In the genomic region with DNA sequence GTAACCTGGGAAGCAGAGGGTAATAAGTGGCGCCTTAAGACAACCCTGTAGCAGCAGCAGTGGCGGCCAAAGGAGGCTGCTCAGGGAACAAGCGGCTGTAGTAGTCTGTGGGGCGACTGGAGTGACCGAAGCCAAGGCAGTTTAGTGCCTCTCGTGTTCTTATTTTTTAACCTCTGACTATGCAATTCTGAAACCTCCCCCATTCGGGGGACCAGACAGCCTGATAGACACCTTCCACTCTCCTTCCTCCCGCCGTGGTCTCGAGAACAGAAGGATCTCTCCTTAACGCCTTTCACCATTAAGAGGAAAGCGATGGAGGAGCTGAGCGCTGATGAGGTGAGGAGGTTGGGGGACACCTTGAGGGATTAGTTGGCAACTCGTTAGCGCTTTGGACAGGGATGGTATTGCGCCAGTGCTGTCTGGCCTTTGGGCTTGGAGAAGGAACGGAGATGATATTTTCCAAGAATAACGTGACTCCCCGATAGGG, we compare ENCODE assay signal across 8 cellular contexts. TPM values are rescaled to one million over a fixed set of nuclear protein-coding genes. Genes with fewer than 3 reads are reported as not detected.
DNase-seq lines count a peak whose midpoint lies in the region; ATAC-seq and TF ChIP-seq lines count a peak whose summit lies in the region.

No MANE protein-coding gene starts in this region.

- DNase-seq in NOMO-1 treated with DMSO at 0.1 percent for 48 hours (lab: John Stamatoyannopoulos, UW; ENCODE audit: unreplicated experiment) (peak; percentile 38), NOMO-1 treated with dmso at 0.1 percent for 144 hours (lab: John Stamatoyannopoulos, UW; ENCODE audit: unreplicated experiment) (no peak), M059J (ENCODE audit: low read depth) (peak; percentile 73), heart right ventricle (peak in 1 of 2 donors; percentile 8), posterior vena cava (ENCODE audit: low spot score) (peak; percentile 83)
- DNase-seq in activated T-cell treated with anti-CD3 and anti-CD28 coated beads, Interleukin-2, amount 50 U/mL, for 4 hours, result no peak

- peak overlapping the region; percentile 87 to 100 (median 98) for H3K4me3 ChIP-seq in heart right ventricle

- H3K27me3 ChIP-seq in heart right ventricle, result no peaks in the 10 kb centered on the region

- peaks cover 22% of the 10 kb centered on the region for H3K4me1 Mint-ChIP-seq in activated T-cell treated with anti-CD3 and anti-CD28 coated beads, Interleukin-2, amount 50 U/mL, for 4 hours (ENCODE audit: low read depth)

- peaks cover 0 to 29% (median 12%) of the 10 kb centered on the region in 9 donors for H3K36me3 ChIP-seq in heart right ventricle

- intact Hi-C loops in heart right ventricle (cut with DNase I) (loop anchor here in 8 of 10 donors (2.0 to 10.0 kb wide), 8 partner anchors 71 to 179 kb away; a partner anchor contains a TSS), posterior vena cava (cut with DNase I) (no loop called here)

- H3K27ac ChIP-seq in heart right ventricle, result peak overlapping the region; percentile 85 to 98 (median 95)

- H3K4me1 ChIP-seq in heart right ventricle, result peaks cover 0 to 47% (median 28%) of the 10 kb centered on the region in 9 donors

- no peaks in the 10 kb centered on the region for H3K9me3 Mint-ChIP-seq in activated T-cell treated with anti-CD3 and anti-CD28 coated beads, Interleukin-2, amount 50 U/mL, for 4 hours

- ATAC-seq in GM21723 (IDR thresholded peaks at IDR 0.05; ENCODE audit: unreplicated experiment) (peak; percentile 27), heart right ventricle (peak; percentile 6 to 56 (median 41)), HG03460 (IDR thresholded peaks at IDR 0.05; ENCODE audit: unreplicated experiment) (no peak)
- ATAC-seq in activated T-cell treated with anti-CD3 and anti-CD28 coated beads, Interleukin-2, amount 50 U/mL, for 4 hours, result peak; percentile 29 to 30

- H3K36me3 Mint-ChIP-seq in activated T-cell treated with anti-CD3 and anti-CD28 coated beads, Interleukin-2, amount 50 U/mL, for 4 hours (ENCODE audit: insufficient read depth), result peaks cover 5% of the 10 kb centered on the region

- no peaks in the 10 kb centered on the region for H3K9me3 ChIP-seq in heart right ventricle

- H3K4me3 Mint-ChIP-seq in activated T-cell treated with anti-CD3 and anti-CD28 coated beads, Interleukin-2, amount 50 U/mL, for 4 hours, result peak overlapping the region; percentile 97

- WGBS in heart right ventricle, 2 donors, result 0% methylated on average over 19 of the region's 19 CpGs

- TF ChIP-seq CTCF in heart right ventricle (IDR thresholded peaks at IDR 0.05), result no peak

- no peaks in the 10 kb centered on the region for H3K27me3 Mint-ChIP-seq in activated T-cell treated with anti-CD3 and anti-CD28 coated beads, Interleukin-2, amount 50 U/mL, for 4 hours (ENCODE audit: low read depth)

RNA-seq across cellular contexts. Expression of a gene that starts 0.6 kb away (rescaled TPM):
- total RNA-seq in M059J (2014; rRNA removed; shearing (Covaris generic)), result 24.4 and 27.2 TPM in 2 replicates
- total RNA-seq in activated T-cell treated with anti-CD3 and anti-CD28 coated beads, Interleukin-2, amount 50 U/mL, for 4 hours, result 10 to 100 TPM; 31.5 to 35.9 (median 33.7) TPM
- total RNA-seq in heart right ventricle (10 to 100 TPM; 59.0 to 87.3 (median 69.2) TPM), posterior vena cava (10 to 100 TPM; 34.4 to 34.7 TPM)
- 10 to 100 TPM; 18.3 to 23.4 TPM for polyA plus RNA-seq in heart right ventricle

RNA-seq across cellular contexts. Expression of a gene that starts 36.4 kb away (rescaled TPM):
- 1.5 TPM in 1 of 2 replicates, not detected in the other for total RNA-seq in M059J (2014; rRNA removed; shearing (Covaris generic))
- not detected for total RNA-seq in activated T-cell treated with anti-CD3 and anti-CD28 coated beads, Interleukin-2, amount 50 U/mL, for 4 hours
- total RNA-seq in heart right ventricle, result 10 to 100 TPM; 15.5 to 46.4 (median 24.4) TPM
- 100 to 1,000 TPM in 1 of 2 donors, 10 to 100 TPM in 1; 54.7 to 106 TPM for polyA plus RNA-seq in heart right ventricle
- 10 to 100 TPM; 32.9 to 35.7 TPM for total RNA-seq in posterior vena cava

Comparison
In these comparisons a context has a peak if more than half of its experiments do, and no peak if none do; other contexts are left out.
1. DNase-seq: peak in NOMO-1 treated with DMSO at 0.1 percent for 48 hours (single experiment), M059J (single experiment) and posterior vena cava (single experiment); none in NOMO-1 treated with dmso at 0.1 percent for 144 hours (single experiment) and activated T-cell treated with anti-CD3 and anti-CD28 coated beads, Interleukin-2, amount 50 U/mL, for 4 hours (single experiment).
2. intact Hi-C loops: an anchor here in heart right ventricle (2.0 to 10.0 kb wide); none called in posterior vena cava.